ENCODE assay signal across 10 cellular contexts in the genomic region with DNA sequence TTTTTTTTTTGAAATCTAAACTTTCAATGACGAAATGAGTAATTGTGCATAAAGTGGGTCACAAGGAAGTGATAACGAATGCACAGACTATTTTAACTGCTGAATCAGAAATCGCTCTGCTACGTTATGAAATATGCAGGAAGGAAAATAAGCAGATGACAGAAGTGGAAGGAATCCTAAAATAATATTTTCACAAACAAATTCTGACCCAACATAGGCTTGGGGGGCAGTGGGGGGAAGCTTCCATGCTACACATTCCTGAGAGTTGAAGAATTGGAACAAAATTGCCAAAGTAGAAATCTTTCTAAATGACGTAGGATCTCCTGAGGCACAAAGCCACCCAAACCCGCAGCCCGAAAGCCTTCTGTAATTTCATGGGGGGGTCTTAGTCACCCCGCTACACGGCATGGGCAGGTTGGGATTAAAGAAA.
DNase-seq lines count a peak whose midpoint lies in the region; ATAC-seq and TF ChIP-seq lines count a peak whose summit lies in the region.
"Had no signal": no experiment of that assay in that cellular context is flagged by ENCODE, and none has a peak within 500 bp of the region (broad histone marks: within the 10 kb centered on the region; RNA-seq: fewer than 3 reads in every experiment).

No MANE protein-coding gene starts in this region.

- H3K4me3 ChIP-seq in AG04449 (ENCODE audit: low read depth, low read length) (0 out of 2 replicates have a peak overlapping the region, but pooled peaks have one; percentile 16), muscle layer of duodenum (ENCODE audit: low read depth in 1 of 2, low read length in 2 of 2) (peak overlapping the region in 1 of 2 donors; percentile 31)

- no peaks in the 10 kb centered on the region for H3K36me3 ChIP-seq in muscle layer of duodenum (ENCODE audit: control insufficient read depth in 1 of 2, insufficient read depth in 2 of 2, low read length in 2 of 2)

- no peaks in the 10 kb centered on the region for H3K9me3 Mint-ChIP-seq in chondrocyte (ENCODE audit: low read depth)
- H3K9me3 Mint-ChIP-seq: activated naive CD8-positive, alpha-beta T cell treated with anti-CD3 and anti-CD28 coated beads, Interleukin-2, amount 10 ng/mL, durations not matched to agents 7 days and 5 days had no signal

- H3K9me3 ChIP-seq in muscle layer of duodenum (ENCODE audit: control insufficient read depth in 1 of 2, low read length in 2 of 2) = no peaks in the 10 kb centered on the region

- H3K4me1 Mint-ChIP-seq in chondrocyte (ENCODE audit: low read depth) = peaks cover 62% of the 10 kb centered on the region

- H3K27me3 ChIP-seq in muscle layer of duodenum (ENCODE audit: low read depth, low read length) = no peaks in the 10 kb centered on the region

- no peaks in the 10 kb centered on the region for H3K27me3 Mint-ChIP-seq in chondrocyte (ENCODE audit: low read depth)
- H3K27me3 Mint-ChIP-seq: activated naive CD8-positive, alpha-beta T cell treated with anti-CD3 and anti-CD28 coated beads, Interleukin-2, amount 10 ng/mL, durations not matched to agents 7 days and 5 days had no signal

- peak overlapping the region; percentile 54 for H3K27ac ChIP-seq in muscle layer of duodenum (ENCODE audit: low read length)

- peak overlapping the region; percentile 93 for H3K27ac Mint-ChIP-seq in chondrocyte (ENCODE audit: unreplicated experiment)

- CTCF ChIA-PET in AG04449 (lab: Yijun Ruan, JAX) = no interaction called here

- peak overlapping the region; percentile 47 for H3K4me3 Mint-ChIP-seq in chondrocyte (ENCODE audit: unreplicated experiment)
- H3K4me3 Mint-ChIP-seq: activated naive CD8-positive, alpha-beta T cell treated with anti-CD3 and anti-CD28 coated beads, Interleukin-2, amount 10 ng/mL, durations not matched to agents 7 days and 5 days had no signal

- no peaks in the 10 kb centered on the region for H3K36me3 Mint-ChIP-seq in chondrocyte (ENCODE audit: low read depth)

- ATAC-seq in HG03175 (IDR thresholded peaks at IDR 0.05; ENCODE audit: unreplicated experiment) = no peak

- no peak for TF ChIP-seq CTCF in AG04449 (IDR thresholded peaks at IDR 0.05; ENCODE audit: insufficient read depth, low read length, missing control alignments)
- no peak for TF ChIP-seq CTCF in chondrocyte (IDR thresholded peaks at IDR 0.05)

- peaks cover 5 to 29% of the 10 kb centered on the region in 2 donors for H3K4me1 ChIP-seq in muscle layer of duodenum (ENCODE audit: control insufficient read depth in 1 of 2, insufficient read depth in 2 of 2, low read length in 2 of 2)

- POLR2A ChIA-PET in AG04449 (lab: Yijun Ruan, JAX) = interaction anchor here (1.0 to 2.6 kb wide), 3 partner anchors 19 to 120 kb away, joined by 4 to 10 read pairs (median 4); no protein-coding TSS in a partner anchor

- DNase-seq in AG04449 (ENCODE audit: low read depth, low spot score) (peak; percentile 93), HS-27A (ENCODE audit: low read depth) (peak; percentile 91), chondrocyte (ENCODE audit: low spot score) (no peak), nucleus accumbens (lab: John Stamatoyannopoulos, UW) (no peak), superior temporal gyrus (ENCODE audit: extremely low spot score) (no peak), NCI-H187 (lab: John Stamatoyannopoulos, UW) (no peak)
- DNase-seq: activated naive CD8-positive, alpha-beta T cell treated with anti-CD3 and anti-CD28 coated beads, Interleukin-2, amount 10 ng/mL, durations not matched to agents 7 days and 5 days; NCI-H82 had no signal

Comparison
In these comparisons a context has a peak if more than half of its experiments do, and no peak if none do; other contexts are left out.
1. DNase-seq: peak in AG04449 (single experiment) and HS-27A (single experiment); none in chondrocyte (single experiment), nucleus accumbens (0 of 56), superior temporal gyrus (single experiment) and NCI-H187 (0 of 2).